14 cellular contexts compared by ENCODE assay signal in the genomic region with DNA sequence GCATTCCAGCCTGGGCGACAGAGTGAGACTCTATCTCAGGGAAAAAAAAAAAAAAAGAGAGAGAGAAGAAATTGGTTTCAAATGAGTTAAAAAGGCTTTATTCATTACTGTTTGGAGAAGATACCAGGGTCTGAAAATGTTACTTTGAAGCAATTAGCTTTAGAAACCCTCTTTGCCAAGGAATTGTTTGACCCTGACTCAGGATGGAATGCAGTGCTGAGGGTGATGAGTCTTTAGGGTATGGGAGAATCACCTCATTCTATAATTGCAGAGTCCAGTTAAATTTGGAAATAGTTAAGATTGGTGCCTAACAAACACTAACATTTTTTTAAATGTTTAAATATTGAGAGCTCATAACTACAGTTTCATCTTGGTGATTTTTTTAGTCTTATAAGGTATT. TPM values are rescaled to one million over a fixed set of nuclear protein-coding genes. Genes with fewer than 3 reads are reported as not detected.
DNase-seq lines count a peak whose midpoint lies in the region; ATAC-seq lines count a peak whose summit lies in the region.
"Had no signal": no experiment of that assay in that cellular context is flagged by ENCODE, and none has a peak within 500 bp of the region (broad histone marks: within the 10 kb centered on the region; RNA-seq: fewer than 3 reads in every experiment).

No MANE protein-coding gene starts in this region.

- H3K36me3 Mint-ChIP-seq in central memory CD8-positive, alpha-beta T cell (ENCODE audit: insufficient read depth): peaks cover 42% of the 10 kb centered on the region
- peaks cover 44% of the 10 kb centered on the region for H3K36me3 Mint-ChIP-seq in natural killer cell treated with Interleukin-12 subunit alpha and Interleukin-12 subunit beta and Interleukin-15 and Interleukin-18, amount 100 ng/mL, for 72 hours

- H3K4me3 Mint-ChIP-seq in central memory CD8-positive, alpha-beta T cell: peak overlapping the region; percentile 60
- peak overlapping the region; percentile 77 for H3K4me3 Mint-ChIP-seq in natural killer cell treated with Interleukin-12 subunit alpha and Interleukin-12 subunit beta and Interleukin-15 and Interleukin-18, amount 100 ng/mL, for 72 hours
- H3K4me3 Mint-ChIP-seq: endodermal cell had no signal

- no peaks in the 10 kb centered on the region for H3K9me3 Mint-ChIP-seq in central memory CD8-positive, alpha-beta T cell
- no peaks in the 10 kb centered on the region for H3K9me3 Mint-ChIP-seq in natural killer cell treated with Interleukin-12 subunit alpha and Interleukin-12 subunit beta and Interleukin-15 and Interleukin-18, amount 100 ng/mL, for 72 hours

- intact Hi-C loops in left ventricle myocardium superior (cut with micrococcal nuclease): no loop called here

- peak overlapping the region; percentile 33 for H3K27ac Mint-ChIP-seq in central memory CD8-positive, alpha-beta T cell (ENCODE audit: low read depth)
- peak overlapping the region; percentile 66 to 99 for H3K27ac Mint-ChIP-seq in natural killer cell treated with Interleukin-12 subunit alpha and Interleukin-12 subunit beta and Interleukin-15 and Interleukin-18, amount 100 ng/mL, for 72 hours
- H3K27ac Mint-ChIP-seq: endodermal cell had no signal

- ATAC-seq in central memory CD8-positive, alpha-beta T cell (replicated peaks; ENCODE audit: extremely low read depth, poor library complexity, severe bottlenecking): no peak
- ATAC-seq in natural killer cell treated with Interleukin-12 subunit alpha and Interleukin-12 subunit beta and Interleukin-15 and Interleukin-18, amount 100 ng/mL, for 72 hours: no peak
- no peak for ATAC-seq in GM21447 (IDR thresholded peaks at IDR 0.05; ENCODE audit: unreplicated experiment)
- ATAC-seq in left ventricle myocardium superior: no peak
- ATAC-seq: gastroesophageal sphincter had no signal

- DNase-seq in EH (ENCODE audit: low read depth) (peak; percentile 87), M059J (ENCODE audit: low read depth) (peak; percentile 61), DMS114 treated with DMSO at 0.1 percent for 48 hours (lab: John Stamatoyannopoulos, UW; ENCODE audit: unreplicated experiment) (no peak), left ventricle myocardium superior (no peak)
- no peak for DNase-seq in central memory CD8-positive, alpha-beta T cell (ENCODE audit: low spot score in 2 of 2)
- no peak for DNase-seq in natural killer cell treated with Interleukin-12 subunit alpha and Interleukin-12 subunit beta and Interleukin-15 and Interleukin-18, amount 100 ng/mL, for 72 hours (ENCODE audit: low spot score)
- DNase-seq: activated naive CD4-positive, alpha-beta T cell treated with Interleukin-2 at 50 U/mL for 16 hours; endodermal cell; NCI-H146; ovary; stimulated activated naive CD4-positive, alpha-beta T cell treated with Interleukin-2 at 50 U/mL for 16 hours; uterus had no signal

- H3K4me1 Mint-ChIP-seq in central memory CD8-positive, alpha-beta T cell: peaks cover 71% of the 10 kb centered on the region
- peaks cover 77 to 83% of the 10 kb centered on the region in 2 donors for H3K4me1 Mint-ChIP-seq in natural killer cell treated with Interleukin-12 subunit alpha and Interleukin-12 subunit beta and Interleukin-15 and Interleukin-18, amount 100 ng/mL, for 72 hours (ENCODE audit: low read depth in 2 of 2)

- no peaks in the 10 kb centered on the region for H3K27me3 Mint-ChIP-seq in central memory CD8-positive, alpha-beta T cell
- H3K27me3 Mint-ChIP-seq in natural killer cell treated with Interleukin-12 subunit alpha and Interleukin-12 subunit beta and Interleukin-15 and Interleukin-18, amount 100 ng/mL, for 72 hours: no peaks in the 10 kb centered on the region

RNA-seq across cellular contexts. Expression of a gene that starts 13.3 kb away (rescaled TPM):
- total RNA-seq in M059J (2014; rRNA removed; shearing (Covaris generic)): 195 and 245 TPM in 2 replicates
- 100 to 1,000 TPM; 328 to 448 TPM for total RNA-seq in natural killer cell treated with Interleukin-12 subunit alpha and Interleukin-12 subunit beta and Interleukin-15 and Interleukin-18, amount 100 ng/mL, for 72 hours
- total RNA-seq in left ventricle myocardium superior: 44.8 TPM

Comparison
In these comparisons a context has a peak if more than half of its experiments do, and no peak if none do; other contexts are left out.
1. DNase-seq: peak in EH (single experiment) and M059J (single experiment); none in central memory CD8-positive, alpha-beta T cell (0 of 2), natural killer cell treated with Interleukin-12 subunit alpha and Interleukin-12 subunit beta and Interleukin-15 and Interleukin-18, amount 100 ng/mL, for 72 hours (single experiment), DMS114 treated with DMSO at 0.1 percent for 48 hours (single experiment) and left ventricle myocardium superior (single experiment).